Comparison of ENCODE assay signal across 24 cellular contexts in the genomic region with DNA sequence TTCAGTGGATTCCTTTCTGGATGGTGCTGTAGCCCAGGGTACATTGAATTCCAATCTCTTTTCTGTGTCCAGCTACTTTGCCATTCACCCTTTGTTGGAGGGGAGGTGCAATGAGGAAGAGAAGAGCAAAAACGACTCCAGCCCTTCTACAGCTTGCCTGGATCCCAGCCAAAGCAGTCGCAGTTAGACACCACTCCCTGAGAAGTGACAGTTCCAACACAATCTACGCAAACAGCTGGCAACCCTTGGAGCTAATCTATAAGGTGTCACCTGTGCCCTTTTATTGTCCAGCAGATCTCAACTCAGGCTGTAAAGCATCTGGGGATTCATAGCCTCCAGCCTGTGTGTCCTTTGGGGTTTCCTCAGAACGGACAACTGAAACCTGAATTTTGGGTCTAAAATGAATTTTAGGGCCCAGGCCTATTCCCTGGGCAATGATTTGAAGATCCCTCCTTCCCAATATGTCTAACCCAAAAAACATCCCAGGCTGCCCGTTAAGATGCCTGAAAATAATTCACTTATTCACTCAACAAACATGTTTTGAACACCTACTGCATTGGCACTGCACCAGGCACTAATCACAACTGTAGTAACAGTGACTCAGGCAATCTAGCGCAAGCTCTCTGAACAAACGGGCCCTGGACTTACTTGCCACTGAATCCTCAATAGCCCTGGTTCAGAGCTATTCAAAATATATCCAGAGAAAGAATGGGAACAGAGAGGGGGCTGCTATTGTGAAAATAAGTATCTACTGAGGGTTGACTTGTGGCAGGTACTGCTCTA. TPM values are rescaled to one million over a fixed set of nuclear protein-coding genes. Genes with fewer than 3 reads are reported as not detected.
DNase-seq lines count a peak whose midpoint lies in the region; ATAC-seq and FAIRE-seq lines count a peak whose summit lies in the region.
"Had no signal": no experiment of that assay in that cellular context is flagged by ENCODE, and none has a peak within 500 bp of the region (broad histone marks: within the 10 kb centered on the region; RNA-seq: fewer than 3 reads in every experiment).

No MANE protein-coding gene starts in this region.

- H3K9me3 ChIP-seq in small intestine (ENCODE audit: control insufficient read depth, low read depth), result no peaks in the 10 kb centered on the region
- H3K9me3 ChIP-seq: gastrocnemius medialis, left lung, neutrophil had no signal

- FAIRE-seq in small intestine (lab: Jason Lieb, UNC), result no peak

- no peak overlapping the region for H3K4me3 ChIP-seq in small intestine (ENCODE audit: low read depth in 1 of 2, low read length in 2 of 2)
- H3K4me3 ChIP-seq: gastrocnemius medialis, left lung had no signal

- DNase-seq in activated T-cell treated with anti-CD3 and anti-CD28 coated beads, Interleukin-2, amount 50 U/mL, for 72 hours, result no peak
- DNase-seq in activated T-cell treated with anti-CD3 and anti-CD28 coated beads, Interleukin-2, amount 50 U/mL, for 48 hours, result no peak
- DNase-seq in NCI-H345 treated with DMSO at 0.1 percent for 48 hours (lab: John Stamatoyannopoulos, UW; ENCODE audit: unreplicated experiment) (peak; percentile 13), small intestine (peak; percentile 98), NCI-H226 (no peak)
- no peak for DNase-seq in effector memory CD8-positive, alpha-beta T cell
- no peak for DNase-seq in activated naive CD8-positive, alpha-beta T cell treated with anti-CD3 and anti-CD28 coated beads for 36 hours
- DNase-seq: activated CD4-positive, alpha-beta memory T cell treated with anti-CD3 and anti-CD28 coated beads for 36 hours; CD4-positive, CD25-positive, alpha-beta regulatory T cell; dermis blood vessel endothelial cell; DMS79 treated with DMSO at 0.1 percent for 48 hours; H9; NCI-H1930; NCI-H524; SHP77 treated with DMSO at 0.1 percent for 48 hours; T-helper 1 cell had no signal

- H3K9me3 Mint-ChIP-seq in activated T-cell treated with anti-CD3 and anti-CD28 coated beads, Interleukin-2, amount 50 U/mL, for 72 hours, result no peaks in the 10 kb centered on the region
- no peaks in the 10 kb centered on the region for H3K9me3 Mint-ChIP-seq in effector memory CD8-positive, alpha-beta T cell
- no peaks in the 10 kb centered on the region for H3K9me3 Mint-ChIP-seq in activated naive CD8-positive, alpha-beta T cell treated with anti-CD3 and anti-CD28 coated beads for 36 hours
- H3K9me3 Mint-ChIP-seq: activated CD4-positive, alpha-beta memory T cell treated with anti-CD3 and anti-CD28 coated beads for 36 hours; activated T-helper 17 cell treated with anti-CD3 and anti-CD28 coated beads, Interleukin-2, amount 50 U/mL, for 72 hours; H9 had no signal

- H3K27ac ChIP-seq in small intestine (ENCODE audit: low read depth in 1 of 2, low read length in 1 of 2), result peak overlapping the region in 1 of 2 donors; percentile 14
- H3K27ac ChIP-seq: epithelial cell of prostate, gastrocnemius medialis, left lung, neutrophil had no signal

- peak overlapping the region; percentile 23 for H3K27ac Mint-ChIP-seq in activated T-cell treated with anti-CD3 and anti-CD28 coated beads, Interleukin-2, amount 50 U/mL, for 72 hours
- H3K27ac Mint-ChIP-seq in effector memory CD8-positive, alpha-beta T cell, result peak overlapping the region in 1 of 2 donors; percentile 33
- no peak overlapping the region for H3K27ac Mint-ChIP-seq in activated naive CD8-positive, alpha-beta T cell treated with anti-CD3 and anti-CD28 coated beads for 36 hours
- H3K27ac Mint-ChIP-seq: activated CD4-positive, alpha-beta memory T cell treated with anti-CD3 and anti-CD28 coated beads for 36 hours; activated T-helper 17 cell treated with anti-CD3 and anti-CD28 coated beads, Interleukin-2, amount 50 U/mL, for 72 hours; brain; CD4-positive, CD25-positive, alpha-beta regulatory T cell; H9 had no signal

- ATAC-seq in activated T-cell treated with anti-CD3 and anti-CD28 coated beads, Interleukin-2, amount 50 U/mL, for 72 hours (replicated peaks in 1 of 2), result no peak
- ATAC-seq in effector memory CD8-positive, alpha-beta T cell (replicated peaks), result no peak
- no peak for ATAC-seq in HG02678 (IDR thresholded peaks at IDR 0.05; ENCODE audit: unreplicated experiment)
- ATAC-seq: activated T-helper 17 cell treated with anti-CD3 and anti-CD28 coated beads, Interleukin-2, amount 50 U/mL, for 72 hours; gastrocnemius medialis; left lung had no signal

- H3K27me3 Mint-ChIP-seq in activated T-cell treated with anti-CD3 and anti-CD28 coated beads, Interleukin-2, amount 50 U/mL, for 72 hours (ENCODE audit: low read depth), result no peaks in the 10 kb centered on the region
- no peaks in the 10 kb centered on the region for H3K27me3 Mint-ChIP-seq in effector memory CD8-positive, alpha-beta T cell
- H3K27me3 Mint-ChIP-seq in activated naive CD8-positive, alpha-beta T cell treated with anti-CD3 and anti-CD28 coated beads for 36 hours, result no peaks in the 10 kb centered on the region
- H3K27me3 Mint-ChIP-seq: activated T-helper 17 cell treated with anti-CD3 and anti-CD28 coated beads, Interleukin-2, amount 50 U/mL, for 72 hours had no signal

- no peaks in the 10 kb centered on the region for H3K27me3 ChIP-seq in small intestine (ENCODE audit: control insufficient read depth in 2 of 2, insufficient read depth in 2 of 2, low read length in 2 of 2)
- H3K27me3 ChIP-seq: gastrocnemius medialis, neutrophil had no signal

- H3K36me3 Mint-ChIP-seq in activated T-cell treated with anti-CD3 and anti-CD28 coated beads, Interleukin-2, amount 50 U/mL, for 72 hours (ENCODE audit: insufficient read depth in 2 of 2), result no peaks in the 10 kb centered on the region
- H3K36me3 Mint-ChIP-seq in effector memory CD8-positive, alpha-beta T cell (ENCODE audit: insufficient read depth), result peaks cover 23% of the 10 kb centered on the region
- H3K36me3 Mint-ChIP-seq in activated naive CD8-positive, alpha-beta T cell treated with anti-CD3 and anti-CD28 coated beads for 36 hours, result no peaks in the 10 kb centered on the region
- H3K36me3 Mint-ChIP-seq: activated CD4-positive, alpha-beta memory T cell treated with anti-CD3 and anti-CD28 coated beads for 36 hours; brain; CD4-positive, CD25-positive, alpha-beta regulatory T cell had no signal

- peaks cover 0 to 7% of the 10 kb centered on the region in 2 donors for H3K4me1 ChIP-seq in small intestine (ENCODE audit: control insufficient read depth in 2 of 2, insufficient read depth in 1 of 2, low read depth in 1 of 2, low read length in 1 of 2)
- H3K4me1 ChIP-seq: gastrocnemius medialis had no signal

- H3K4me1 Mint-ChIP-seq in activated T-cell treated with anti-CD3 and anti-CD28 coated beads, Interleukin-2, amount 50 U/mL, for 72 hours (ENCODE audit: low read depth), result peaks cover 25% of the 10 kb centered on the region
- H3K4me1 Mint-ChIP-seq in effector memory CD8-positive, alpha-beta T cell (ENCODE audit: low read depth in 2 of 2), result peaks cover 44 to 53% of the 10 kb centered on the region in 2 donors
- H3K4me1 Mint-ChIP-seq in activated naive CD8-positive, alpha-beta T cell treated with anti-CD3 and anti-CD28 coated beads for 36 hours, result peaks cover 16% of the 10 kb centered on the region
- H3K4me1 Mint-ChIP-seq: brain had no signal

- H3K36me3 ChIP-seq in small intestine (ENCODE audit: control insufficient read depth in 2 of 2, insufficient read depth in 2 of 2, low read length in 2 of 2), result no peaks in the 10 kb centered on the region
- H3K36me3 ChIP-seq: gastrocnemius medialis, left lung, neutrophil had no signal

- H3K4me3 Mint-ChIP-seq in activated T-cell treated with anti-CD3 and anti-CD28 coated beads, Interleukin-2, amount 50 U/mL, for 72 hours, result no peak overlapping the region
- peak overlapping the region; percentile 49 to 73 for H3K4me3 Mint-ChIP-seq in effector memory CD8-positive, alpha-beta T cell
- no peak overlapping the region for H3K4me3 Mint-ChIP-seq in activated naive CD8-positive, alpha-beta T cell treated with anti-CD3 and anti-CD28 coated beads for 36 hours
- H3K4me3 Mint-ChIP-seq: activated CD4-positive, alpha-beta memory T cell treated with anti-CD3 and anti-CD28 coated beads for 36 hours; activated T-helper 17 cell treated with anti-CD3 and anti-CD28 coated beads, Interleukin-2, amount 50 U/mL, for 72 hours; brain; CD4-positive, CD25-positive, alpha-beta regulatory T cell; H9 had no signal

- WGBS in small intestine, 3 donors, result 36 to 50% (median 40%) methylated on average over 7 of the region's 7 CpGs

RNA-seq across cellular contexts. Expression of a gene that starts 4.4 kb away (rescaled TPM):
- total RNA-seq in activated T-cell treated with anti-CD3 and anti-CD28 coated beads, Interleukin-2, amount 50 U/mL, for 72 hours, result 1 to 10 TPM in 1 of 2 donors, under 1 TPM in 1; 0.91 to 1.4 TPM
- polyA plus RNA-seq in small intestine, result 1 to 10 TPM in 1 of 3 donors, under 1 TPM in 2; 0.39 to 3.2 (median 0.67) TPM
- total RNA-seq in activated naive CD8-positive, alpha-beta T cell treated with anti-CD3 and anti-CD28 coated beads for 36 hours, result under 1 TPM; 0.28 to 0.37 TPM
- total RNA-seq: dermis blood vessel endothelial cell, gastrocnemius medialis, H9, renal cortical epithelial cell had no signal

RNA-seq across cellular contexts. Expression of a gene that starts 26.7 kb away (rescaled TPM):
- not detected for total RNA-seq in activated T-cell treated with anti-CD3 and anti-CD28 coated beads, Interleukin-2, amount 50 U/mL, for 72 hours
- polyA plus RNA-seq in small intestine, result 100 to 1,000 TPM in 1 of 3 donors, 10 to 100 TPM in 2; 21.6 to 230 (median 39.8) TPM
- not detected for total RNA-seq in activated naive CD8-positive, alpha-beta T cell treated with anti-CD3 and anti-CD28 coated beads for 36 hours
- total RNA-seq: activated CD4-positive, alpha-beta memory T cell treated with anti-CD3 and anti-CD28 coated beads for 36 hours; activated T-helper 17 cell treated with anti-CD3 and anti-CD28 coated beads, Interleukin-2, amount 50 U/mL, for 72 hours; CD4-positive, CD25-positive, alpha-beta regulatory T cell; dermis blood vessel endothelial cell; H9; renal cortical epithelial cell had no signal
- polyA plus RNA-seq: CD4-positive, CD25-positive, alpha-beta regulatory T cell had no signal

Comparison
In these comparisons a context has a peak if more than half of its experiments do, and no peak if none do; other contexts are left out.
1. DNase-seq: peak in NCI-H345 treated with DMSO at 0.1 percent for 48 hours (single experiment) and small intestine (single experiment); none in activated T-cell treated with anti-CD3 and anti-CD28 coated beads, Interleukin-2, amount 50 U/mL, for 72 hours (0 of 2), activated T-cell treated with anti-CD3 and anti-CD28 coated beads, Interleukin-2, amount 50 U/mL, for 48 hours (0 of 2), effector memory CD8-positive, alpha-beta T cell (0 of 3), activated naive CD8-positive, alpha-beta T cell treated with anti-CD3 and anti-CD28 coated beads for 36 hours (single experiment) and NCI-H226 (single experiment).
2. H3K4me3 Mint-ChIP-seq: peak in effector memory CD8-positive, alpha-beta T cell (2 of 2); none in activated T-cell treated with anti-CD3 and anti-CD28 coated beads, Interleukin-2, amount 50 U/mL, for 72 hours (0 of 2) and activated naive CD8-positive, alpha-beta T cell treated with anti-CD3 and anti-CD28 coated beads for 36 hours (single experiment).